In genomic region chr10:44966816-44967509, GRCh38 we compare ENCODE assay signal across 13 cellular contexts. TPM values are rescaled to one million over a fixed set of nuclear protein-coding genes. Genes with fewer than 3 reads are reported as not detected.
DNase-seq lines count a peak whose midpoint lies in the region; ATAC-seq, FAIRE-seq and TF ChIP-seq lines count a peak whose summit lies in the region.
"Had no signal": no experiment of that assay in that cellular context is flagged by ENCODE, and none has a peak within 500 bp of the region (broad histone marks: within the 10 kb centered on the region; RNA-seq: fewer than 3 reads in every experiment).

No MANE protein-coding gene starts in this region.

- ATAC-seq in body of pancreas (no peak), HepG2 (no peak), HG02885 (IDR thresholded peaks at IDR 0.05; ENCODE audit: poor library complexity, unreplicated experiment) (no peak), HG03095 (IDR thresholded peaks at IDR 0.05; ENCODE audit: unreplicated experiment) (no peak)
- ATAC-seq: left colon had no signal

- H3K4me2 ChIP-seq in HepG2 (ENCODE audit: low read depth, low read length), result peak overlapping the region; percentile 95; the same call in 1 of the 2 replicates

- 70 to 74% methylated on average over 8 of the region's 8 CpGs for WGBS in body of pancreas, 2 donors
- WGBS in HepG2 (ENCODE audit: low lambda C conversion rate), result 93% methylated on average over 8 of the region's 8 CpGs
- WGBS in suprapubic skin, result 95% methylated on average over 8 of the region's 8 CpGs

- no peak overlapping the region for H3K9ac ChIP-seq in HepG2 (ENCODE audit: insufficient read depth, low read depth, low read length)

- no peaks in the 10 kb centered on the region for H3K9me3 ChIP-seq in body of pancreas
- H3K9me3 ChIP-seq in HepG2 (ENCODE audit: low read length), result no peaks in the 10 kb centered on the region
- H3K9me3 ChIP-seq in suprapubic skin, result no peaks in the 10 kb centered on the region

- CTCF ChIA-PET in HepG2 (lab: Yijun Ruan, JAX; ENCODE audit: low intra/inter-chr PET ratio, low total read pairs), result interaction anchor here (1.5 kb wide), 1 partner anchor 8 kb away, joined by 5 read pairs; no protein-coding TSS in a partner anchor

- H3K27me3 ChIP-seq in body of pancreas (no peaks in the 10 kb centered on the region), HepG2 (ENCODE audit: control insufficient read depth in 1 of 2, insufficient read depth in 2 of 2, low read length in 2 of 2) (no peaks in the 10 kb centered on the region), suprapubic skin (no peaks in the 10 kb centered on the region)

- POLR2A ChIA-PET in HepG2 (lab: Yijun Ruan, JAX), result interaction anchor here (1.1 to 13.2 kb wide), 9 partner anchors 10 to 707 kb away, joined by 3 to 407 read pairs (median 9); partner anchors contain the start of gene DEPP1

- H3K4me3 ChIP-seq in body of pancreas (no peak overlapping the region), HepG2 (replicated peaks in 1 of 3; ENCODE audit: insufficient read depth in 1 of 3, low read depth in 2 of 3, low read length in 3 of 3) (no peak overlapping the region; a peak in 1 of 6 replicates), suprapubic skin (no peak overlapping the region)

- H3K27ac ChIP-seq in body of pancreas, result peak overlapping the region in 2 of 4 donors; percentile 81 to 89
- H3K27ac ChIP-seq in HepG2 (ENCODE audit: extremely low read length, insufficient read depth, low read length), result peak overlapping the region; percentile 56
- H3K27ac ChIP-seq in suprapubic skin, result peak overlapping the region; percentile 28

- no peak for FAIRE-seq in HepG2 (lab: Jason Lieb, UNC)
- FAIRE-seq: colon had no signal

- no peak for TF ChIP-seq EP300 in HepG2 (IDR thresholded peaks at IDR 0.05; ENCODE audit: low read depth in 2 of 2, low read length in 2 of 2)
- no peak for TF ChIP-seq EP300 in HepG2 (CRISPR knock-in tag; IDR thresholded peaks at IDR 0.05; ENCODE audit: borderline replicate concordance)
- no peak for TF ChIP-seq EP300 in suprapubic skin (IDR thresholded peaks at IDR 0.05)

- TF ChIP-seq RAD21 in HepG2 (CRISPR knock-in tag; IDR thresholded peaks at IDR 0.05), result no peak

- BruUV-seq in HepG2 (replicated peaks; lab: Mats Ljungman, UMichigan), result no TSS peak

- TF ChIP-seq POLR2A in body of pancreas (IDR thresholded peaks at IDR 0.05), result no peak
- TF ChIP-seq POLR2A in HepG2 (IDR thresholded peaks at IDR 0.05; ENCODE audit: insufficient read depth in 1 of 2, low read depth in 2 of 2, low read length in 2 of 2), result no peak
- TF ChIP-seq POLR2A in suprapubic skin (IDR thresholded peaks at IDR 0.05), result no peak

- peaks cover 60% of the 10 kb centered on the region for H3K79me2 ChIP-seq in HepG2 (ENCODE audit: insufficient read depth, low read length)

- peaks cover 81% of the 10 kb centered on the region for H3K4me1 ChIP-seq in body of pancreas
- peaks cover 69% of the 10 kb centered on the region for H3K4me1 ChIP-seq in HepG2 (ENCODE audit: insufficient read depth, low read length)
- H3K4me1 ChIP-seq in suprapubic skin, result peaks cover 68% of the 10 kb centered on the region

- DNase-seq in DMS53 (lab: John Stamatoyannopoulos, UW) (peak; percentile 10), DMS53 treated with DMSO at 0.1 percent for 48 hours (lab: John Stamatoyannopoulos, UW; ENCODE audit: unreplicated experiment) (no peak), body of pancreas (peak in 1 of 4 donors; percentile 7), HepG2 (ENCODE audit: low spot score) (no peak), suprapubic skin (ENCODE audit: low spot score in 2 of 2) (peak; percentile 46 to 47), GM19238 (ENCODE audit: insufficient read length, low spot score) (no peak)
- DNase-seq: 8988T; activated CD8-positive, alpha-beta memory T cell treated with anti-CD3 and anti-CD28 coated beads for 24 hours; stimulated activated CD4-positive, alpha-beta T cell treated with anti-CD3 and anti-CD28 coated beads, Interleukin-4, amount 100 ng/mL, for 4 hours had no signal

- in situ Hi-C loops in HepG2 (cut with HindIII; ENCODE audit: extremely low pct_ligation_motif_present, low pct_unique_long_range_greater_than_20kb), result loop anchor here (25.0 kb wide), 1 partner anchor 1555 kb away; the partner anchor contains the start of gene HNRNPF

- H2AFZ ChIP-seq in HepG2 (ENCODE audit: low read length), result no peak overlapping the region

- H3K36me3 ChIP-seq in body of pancreas (replicated peaks in 1 of 2; ENCODE audit: insufficient read depth in 1 of 2, low read depth in 2 of 2) (peaks cover 0 to 4% of the 10 kb centered on the region in 2 donors), HepG2 (replicated peaks in 1 of 2; ENCODE audit: control insufficient read depth in 1 of 2, insufficient read depth in 2 of 2, low read length in 2 of 2) (peaks cover 12 to 39% of the 10 kb centered on the region in 2 experiments), suprapubic skin (peaks cover 12% of the 10 kb centered on the region)

- intact Hi-C loops in body of pancreas (cut with DNase I), result no loop called here
- intact Hi-C loops in HepG2 (cut with micrococcal nuclease; ENCODE audit: unreplicated experiment), result no loop called here

- H4K20me1 ChIP-seq in HepG2 (ENCODE audit: insufficient read depth, low read length), result peaks cover 9% of the 10 kb centered on the region; the same call in 1 of the 2 replicates

- peak in 4 of 7 experiments; percentile 5 to 34 (median 8) for TF ChIP-seq CTCF in body of pancreas (IDR thresholded peaks at IDR 0.05)
- no peak for TF ChIP-seq CTCF in HepG2 (CRISPR knock-in tag; IDR thresholded peaks at IDR 0.05)
- no peak for TF ChIP-seq CTCF in suprapubic skin (IDR thresholded peaks at IDR 0.05)

RNA-seq across cellular contexts. Expression of gene RASSF4, which starts 7.4 kb away (rescaled TPM):
- 10 to 100 TPM; 44.5 to 50.8 TPM for total RNA-seq in body of pancreas
- total RNA-seq in HepG2 (2016; rRNA removed; fragmentation: Illumina TruSeq; extraction: Trizol), result 49.9 and 51.7 TPM in 2 replicates
- total RNA-seq in HepG2 (2016; cell fraction: cytosol; rRNA removed; fragmentation: Illumina TruSeq; extraction: Trizol; ENCODE audit: low read depth), result 22.4 and 22.8 TPM in 2 replicates
- total RNA-seq in HepG2 (2016; cell fraction: insoluble cytoplasmic fraction; rRNA removed; fragmentation: Illumina TruSeq; extraction: Trizol), result 49.9 and 50.1 TPM in 2 replicates
- 39.2 and 45.6 TPM in 2 replicates for total RNA-seq in HepG2 (2016; cell fraction: membrane; rRNA removed; fragmentation: Illumina TruSeq; extraction: Trizol)
- total RNA-seq in HepG2 (2016; cell fraction: nucleus; rRNA removed; fragmentation: Illumina TruSeq; extraction: Trizol), result 52.1 and 54.6 TPM in 2 replicates
- 34.0 and 39.7 TPM in 2 replicates for polyA plus RNA-seq in HepG2 (2011; rRNA removed)
- polyA plus RNA-seq in HepG2 (2011; cell fraction: cytosol; rRNA removed), result 20.4 and 25.8 TPM in 2 replicates
- polyA plus RNA-seq in HepG2 (2011; cell fraction: nucleus; rRNA removed), result 140 TPM in 2 replicates
- polyA plus RNA-seq in HepG2 (2012), result 25.0 and 26.7 TPM in 2 replicates
- polyA plus RNA-seq in HepG2 (2016; cell fraction: cytosol; fragmentation: Illumina TruSeq; extraction: Trizol; ENCODE audit: low read depth), result 18.5 and 22.5 TPM in 2 replicates
- polyA plus RNA-seq in HepG2 (2016; cell fraction: insoluble cytoplasmic fraction; fragmentation: Illumina TruSeq; extraction: Trizol; ENCODE audit: low read depth), result 53.5 and 57.9 TPM in 2 replicates
- 31.2 and 31.3 TPM in 2 replicates for polyA plus RNA-seq in HepG2 (2016; cell fraction: membrane; fragmentation: Illumina TruSeq; extraction: Trizol; ENCODE audit: low read depth)
- polyA plus RNA-seq in HepG2 (2016; cell fraction: nucleus; fragmentation: Illumina TruSeq; extraction: Trizol; ENCODE audit: insufficient read depth, low read depth), result 84.5 and 98.6 TPM in 2 replicates
- polyA minus RNA-seq in HepG2 (2011; rRNA and poly(A)+ RNA removed; ENCODE audit: low replicate concordance), result 0.12 and 67.0 TPM in 2 replicates
- 13.4 and 16.0 TPM in 2 replicates for polyA minus RNA-seq in HepG2 (2011; cell fraction: cytosol; rRNA and poly(A)+ RNA removed)
- polyA minus RNA-seq in HepG2 (2011; cell fraction: nucleus; rRNA and poly(A)+ RNA removed), result 74.3 and 88.9 TPM in 2 replicates
- total RNA-seq in suprapubic skin, result 10 to 100 TPM in 2 of 4 donors, 1 to 10 TPM in 2; 4.4 to 23.3 (median 12.9) TPM

RNA-seq across cellular contexts. Expression of gene DEPP1, which starts 11.6 kb away (rescaled TPM):
- total RNA-seq in body of pancreas (100 to 1,000 TPM; 226 to 230 TPM), HepG2 (2016; rRNA removed; fragmentation: Illumina TruSeq; extraction: Trizol) (11.2 and 14.8 TPM in 2 replicates), suprapubic skin (100 to 1,000 TPM in 1 of 4 donors, 10 to 100 TPM in 3; 27.5 to 101 (median 38.2) TPM)
- total RNA-seq in HepG2 (2016; cell fraction: cytosol; rRNA removed; fragmentation: Illumina TruSeq; extraction: Trizol; ENCODE audit: low read depth), result 3.0 and 5.0 TPM in 2 replicates
- 9.0 and 15.3 TPM in 2 replicates for total RNA-seq in HepG2 (2016; cell fraction: insoluble cytoplasmic fraction; rRNA removed; fragmentation: Illumina TruSeq; extraction: Trizol)
- 9.0 and 9.3 TPM in 2 replicates for total RNA-seq in HepG2 (2016; cell fraction: membrane; rRNA removed; fragmentation: Illumina TruSeq; extraction: Trizol)
- total RNA-seq in HepG2 (2016; cell fraction: nucleus; rRNA removed; fragmentation: Illumina TruSeq; extraction: Trizol), result 15.1 and 16.0 TPM in 2 replicates
- 270 and 338 TPM in 2 replicates for polyA plus RNA-seq in HepG2 (2011; rRNA removed)
- polyA plus RNA-seq in HepG2 (2011; cell fraction: cytosol; rRNA removed), result 261 and 317 TPM in 2 replicates
- polyA plus RNA-seq in HepG2 (2011; cell fraction: nucleus; rRNA removed), result 103 and 135 TPM in 2 replicates
- 132 and 232 TPM in 2 replicates for polyA plus RNA-seq in HepG2 (2012)
- polyA plus RNA-seq in HepG2 (2016; cell fraction: cytosol; fragmentation: Illumina TruSeq; extraction: Trizol; ENCODE audit: low read depth), result 2.0 and 2.5 TPM in 2 replicates
- polyA plus RNA-seq in HepG2 (2016; cell fraction: insoluble cytoplasmic fraction; fragmentation: Illumina TruSeq; extraction: Trizol; ENCODE audit: low read depth), result 9.3 and 11.2 TPM in 2 replicates
- polyA plus RNA-seq in HepG2 (2016; cell fraction: membrane; fragmentation: Illumina TruSeq; extraction: Trizol; ENCODE audit: low read depth), result 3.6 and 5.2 TPM in 2 replicates
- polyA plus RNA-seq in HepG2 (2016; cell fraction: nucleus; fragmentation: Illumina TruSeq; extraction: Trizol; ENCODE audit: insufficient read depth, low read depth), result 13.4 and 15.5 TPM in 2 replicates
- polyA minus RNA-seq in HepG2 (2011; rRNA and poly(A)+ RNA removed; ENCODE audit: low replicate concordance), result 1.8 and 739 TPM in 2 replicates
- polyA minus RNA-seq in HepG2 (2011; cell fraction: cytosol; rRNA and poly(A)+ RNA removed), result 249 and 254 TPM in 2 replicates
- polyA minus RNA-seq in HepG2 (2011; cell fraction: nucleus; rRNA and poly(A)+ RNA removed), result 107 and 142 TPM in 2 replicates

RNA-seq across cellular contexts. Expression of gene ZNF22, which starts 33.8 kb away (rescaled TPM):
- total RNA-seq in body of pancreas (10 to 100 TPM; 12.9 to 30.4 TPM), HepG2 (2016; rRNA removed; fragmentation: Illumina TruSeq; extraction: Trizol) (0.40 and 0.58 TPM in 2 replicates), suprapubic skin (10 to 100 TPM in 1 of 4 donors, 1 to 10 TPM in 3; 6.7 to 15.1 (median 8.5) TPM)
- not detected in 2 replicates for total RNA-seq in HepG2 (2016; cell fraction: cytosol; rRNA removed; fragmentation: Illumina TruSeq; extraction: Trizol; ENCODE audit: low read depth)
- 0.49 and 0.56 TPM in 2 replicates for total RNA-seq in HepG2 (2016; cell fraction: insoluble cytoplasmic fraction; rRNA removed; fragmentation: Illumina TruSeq; extraction: Trizol)
- total RNA-seq in HepG2 (2016; cell fraction: membrane; rRNA removed; fragmentation: Illumina TruSeq; extraction: Trizol), result 0.28 and 0.45 TPM in 2 replicates
- 0.75 and 1.2 TPM in 2 replicates for total RNA-seq in HepG2 (2016; cell fraction: nucleus; rRNA removed; fragmentation: Illumina TruSeq; extraction: Trizol)
- polyA plus RNA-seq in HepG2 (2011; rRNA removed), result 1.1 and 1.3 TPM in 2 replicates
- polyA plus RNA-seq in HepG2 (2011; cell fraction: cytosol; rRNA removed), result 0.35 and 0.77 TPM in 2 replicates
- polyA plus RNA-seq in HepG2 (2011; cell fraction: nucleus; rRNA removed), result 1.2 and 1.7 TPM in 2 replicates
- polyA plus RNA-seq in HepG2 (2012), result 1.6 and 2.5 TPM in 2 replicates
- polyA plus RNA-seq in HepG2 (2016; cell fraction: cytosol; fragmentation: Illumina TruSeq; extraction: Trizol; ENCODE audit: low read depth), result 0.07 and 0.09 TPM in 2 replicates
- 0.60 and 0.62 TPM in 2 replicates for polyA plus RNA-seq in HepG2 (2016; cell fraction: insoluble cytoplasmic fraction; fragmentation: Illumina TruSeq; extraction: Trizol; ENCODE audit: low read depth)
- 0.22 and 0.27 TPM in 2 replicates for polyA plus RNA-seq in HepG2 (2016; cell fraction: membrane; fragmentation: Illumina TruSeq; extraction: Trizol; ENCODE audit: low read depth)
- polyA plus RNA-seq in HepG2 (2016; cell fraction: nucleus; fragmentation: Illumina TruSeq; extraction: Trizol; ENCODE audit: insufficient read depth, low read depth), result 0.89 and 1.1 TPM in 2 replicates
- not detected in 2 replicates for polyA minus RNA-seq in HepG2 (2011; rRNA and poly(A)+ RNA removed; ENCODE audit: low replicate concordance)
- polyA minus RNA-seq in HepG2 (2011; cell fraction: cytosol; rRNA and poly(A)+ RNA removed), result not detected in 2 replicates
- polyA minus RNA-seq in HepG2 (2011; cell fraction: nucleus; rRNA and poly(A)+ RNA removed), result 2.2 and 2.4 TPM in 2 replicates

RNA-seq across cellular contexts. Expression of gene TMEM72, which starts 55.8 kb away (rescaled TPM):
- 10 to 100 TPM in 1 of 2 donors, 1 to 10 TPM in 1; 4.7 to 10.2 TPM for total RNA-seq in body of pancreas
- total RNA-seq in HepG2 (2016; rRNA removed; fragmentation: Illumina TruSeq; extraction: Trizol), result 0.04 TPM in 1 of 2 replicates, not detected in the other
- 0.09 TPM in 1 of 2 replicates, not detected in the other for total RNA-seq in HepG2 (2016; cell fraction: cytosol; rRNA removed; fragmentation: Illumina TruSeq; extraction: Trizol; ENCODE audit: low read depth)
- total RNA-seq in HepG2 (2016; cell fraction: insoluble cytoplasmic fraction; rRNA removed; fragmentation: Illumina TruSeq; extraction: Trizol), result 0.04 TPM in 1 of 2 replicates, not detected in the other
- total RNA-seq in HepG2 (2016; cell fraction: membrane; rRNA removed; fragmentation: Illumina TruSeq; extraction: Trizol), result 0.12 TPM in 1 of 2 replicates, not detected in the other
- total RNA-seq in HepG2 (2016; cell fraction: nucleus; rRNA removed; fragmentation: Illumina TruSeq; extraction: Trizol), result 0.16 and 0.19 TPM in 2 replicates
- polyA plus RNA-seq in HepG2 (2011; rRNA removed), result not detected in 2 replicates
- not detected in 2 replicates for polyA plus RNA-seq in HepG2 (2011; cell fraction: cytosol; rRNA removed)
- not detected in 2 replicates for polyA plus RNA-seq in HepG2 (2011; cell fraction: nucleus; rRNA removed)
- not detected in 2 replicates for polyA plus RNA-seq in HepG2 (2012)
- polyA plus RNA-seq in HepG2 (2016; cell fraction: cytosol; fragmentation: Illumina TruSeq; extraction: Trizol; ENCODE audit: low read depth), result not detected in 2 replicates
- not detected in 2 replicates for polyA plus RNA-seq in HepG2 (2016; cell fraction: insoluble cytoplasmic fraction; fragmentation: Illumina TruSeq; extraction: Trizol; ENCODE audit: low read depth)
- not detected in 2 replicates for polyA plus RNA-seq in HepG2 (2016; cell fraction: membrane; fragmentation: Illumina TruSeq; extraction: Trizol; ENCODE audit: low read depth)
- not detected in 2 replicates for polyA plus RNA-seq in HepG2 (2016; cell fraction: nucleus; fragmentation: Illumina TruSeq; extraction: Trizol; ENCODE audit: insufficient read depth, low read depth)
- polyA minus RNA-seq in HepG2 (2011; rRNA and poly(A)+ RNA removed; ENCODE audit: low replicate concordance), result not detected in 2 replicates
- not detected in 2 replicates for polyA minus RNA-seq in HepG2 (2011; cell fraction: cytosol; rRNA and poly(A)+ RNA removed)
- polyA minus RNA-seq in HepG2 (2011; cell fraction: nucleus; rRNA and poly(A)+ RNA removed), result 0.13 and 0.25 TPM in 2 replicates
- not detected for total RNA-seq in suprapubic skin

Comparison
In these comparisons a context has a peak if more than half of its experiments do, and no peak if none do; other contexts are left out.
1. DNase-seq: peak in DMS53 (single experiment) and suprapubic skin (2 of 2); none in DMS53 treated with DMSO at 0.1 percent for 48 hours (single experiment), HepG2 (single experiment) and GM19238 (single experiment).
2. CTCF ChIP-seq: peak in body of pancreas (4 of 7); none in HepG2 (single experiment) and suprapubic skin (0 of 2).